10 cellular contexts compared by ENCODE assay signal in the genomic region with DNA sequence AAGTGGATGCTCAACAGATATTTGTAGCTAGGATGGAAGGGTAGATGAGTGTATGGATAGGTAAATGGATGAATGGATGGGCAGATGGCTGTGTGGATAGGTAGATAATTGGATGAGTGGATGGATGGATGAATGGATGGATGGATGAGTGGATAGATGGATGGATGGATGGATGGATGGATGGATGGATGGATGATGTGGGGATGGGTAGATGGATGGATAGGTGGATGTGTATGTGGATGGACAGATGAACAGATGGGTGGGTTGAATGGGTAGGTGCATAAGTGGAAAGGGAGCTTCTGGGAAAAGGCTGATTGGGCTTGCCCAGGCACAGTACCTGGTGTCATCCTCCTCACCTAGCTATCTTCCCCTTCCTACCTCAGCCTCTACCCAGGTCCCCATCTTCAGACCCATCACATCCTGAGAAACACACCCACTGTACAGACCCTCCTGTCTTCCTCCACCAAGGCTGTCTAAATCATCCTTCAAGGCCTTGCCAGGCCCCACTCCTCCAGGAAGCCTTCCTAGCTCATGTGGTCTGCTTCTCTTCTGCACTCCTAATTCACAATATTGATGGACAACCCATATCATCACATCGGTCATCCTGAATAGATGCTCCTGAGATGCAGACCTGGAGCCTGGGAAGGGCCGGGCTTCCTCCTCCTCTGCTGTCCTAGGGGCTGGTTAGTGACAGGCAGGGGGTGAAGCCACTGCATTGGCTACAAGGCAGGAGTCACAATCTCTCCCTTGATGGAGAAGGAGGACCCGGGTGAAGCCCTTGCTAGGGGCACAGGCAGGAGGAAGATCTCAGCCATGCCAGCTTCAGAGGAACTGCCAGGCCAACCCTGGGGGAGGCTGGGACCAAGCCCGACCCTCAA. TPM values are rescaled to one million over a fixed set of nuclear protein-coding genes. Genes with fewer than 3 reads are reported as not detected.
DNase-seq lines count a peak whose midpoint lies in the region; ATAC-seq and TF ChIP-seq lines count a peak whose summit lies in the region.
"Had no signal": no experiment of that assay in that cellular context is flagged by ENCODE, and none has a peak within 500 bp of the region (broad histone marks: within the 10 kb centered on the region; RNA-seq: fewer than 3 reads in every experiment).

No MANE protein-coding gene starts in this region.

- H3K9me3 Mint-ChIP-seq in natural killer cell: peaks cover 2 to 8% of the 10 kb centered on the region in 2 donors
- peaks cover 2 to 11% (median 3%) of the 10 kb centered on the region in 5 donors for H3K9me3 Mint-ChIP-seq in CD8-positive, alpha-beta memory T cell

- no peaks in the 10 kb centered on the region for H3K79me2 ChIP-seq in trophoblast cell (ENCODE audit: control insufficient read depth, insufficient read depth, low read length, poor library complexity)

- peaks cover 14% of the 10 kb centered on the region for H3K79me1 ChIP-seq in trophoblast cell (ENCODE audit: low read length)

- H3K27me3 Mint-ChIP-seq in natural killer cell (ENCODE audit: low read depth in 2 of 2): peaks cover 0 to 3% of the 10 kb centered on the region in 2 donors
- H3K27me3 Mint-ChIP-seq in CD8-positive, alpha-beta memory T cell: peaks cover 0 to 4% of the 10 kb centered on the region in 2 donors

- CTCF ChIA-PET in CD8-positive, alpha-beta memory T cell (lab: Charles Lee): interaction anchor here (1.4 kb wide), 1 partner anchor 87 kb away, joined by 3 read pairs; no protein-coding TSS in a partner anchor

- peaks cover 25 to 26% of the 10 kb centered on the region in 2 donors for H3K4me1 Mint-ChIP-seq in natural killer cell
- H3K4me1 Mint-ChIP-seq in CD8-positive, alpha-beta memory T cell: peaks cover 9 to 20% (median 13%) of the 10 kb centered on the region in 3 donors

- intact Hi-C loops in heart right ventricle (cut with DNase I) (no loop called here), Right ventricle myocardium superior (cut with DNase I) (no loop called here), natural killer cell (cut with micrococcal nuclease) (no loop called here)

- H3K9ac ChIP-seq in trophoblast cell (ENCODE audit: low read length): no peak overlapping the region

- no peak overlapping the region for H2AFZ ChIP-seq in trophoblast cell (ENCODE audit: insufficient read depth, low read length, poor library complexity)

- peaks cover 0 to 23% (median 4%) of the 10 kb centered on the region in 11 donors for H3K9me3 ChIP-seq in heart right ventricle
- peaks cover 0 to 7% (median 0%) of the 10 kb centered on the region in 3 donors for H3K9me3 ChIP-seq in gastroesophageal sphincter
- H3K9me3 ChIP-seq in trophoblast cell (ENCODE audit: insufficient read depth, low read depth, low read length): peaks cover 3% of the 10 kb centered on the region
- H3K9me3 ChIP-seq in CD8-positive, alpha-beta memory T cell (ENCODE audit: low read length): no peaks in the 10 kb centered on the region

- H4K8ac ChIP-seq in trophoblast cell (ENCODE audit: low read depth, low read length): no peak overlapping the region

- H3K27me3 ChIP-seq in heart right ventricle: no peaks in the 10 kb centered on the region
- no peaks in the 10 kb centered on the region for H3K27me3 ChIP-seq in gastroesophageal sphincter
- no peaks in the 10 kb centered on the region for H3K27me3 ChIP-seq in trophoblast cell (ENCODE audit: insufficient read depth, low read length)
- H3K27me3 ChIP-seq in CD8-positive, alpha-beta memory T cell (ENCODE audit: insufficient read depth, low read length, poor library complexity, severe bottlenecking): no peaks in the 10 kb centered on the region

- no peak overlapping the region for H2AK5ac ChIP-seq in trophoblast cell (ENCODE audit: low read length)

- peaks cover 15 to 55% (median 27%) of the 10 kb centered on the region in 9 donors for H3K4me1 ChIP-seq in heart right ventricle
- H3K4me1 ChIP-seq in gastroesophageal sphincter: peaks cover 0 to 27% (median 16%) of the 10 kb centered on the region in 3 donors
- H3K4me1 ChIP-seq in trophoblast cell (ENCODE audit: control insufficient read depth in 1 of 2, insufficient read depth in 2 of 2, low read length in 2 of 2): peaks cover 16 to 20% of the 10 kb centered on the region in 2 experiments
- no peaks in the 10 kb centered on the region for H3K4me1 ChIP-seq in CD8-positive, alpha-beta memory T cell (ENCODE audit: insufficient read depth, low read length)

- H4K12ac ChIP-seq in trophoblast cell (ENCODE audit: low read depth, low read length): no peak overlapping the region

- H2BK12ac ChIP-seq in trophoblast cell (ENCODE audit: low read length): no peak overlapping the region

- POLR2A ChIA-PET in CD8-positive, alpha-beta memory T cell (lab: Charles Lee): interaction anchor here (0.5 kb wide), 1 partner anchor 116 kb away, joined by 3 read pairs; no protein-coding TSS in a partner anchor

- no peaks in the 10 kb centered on the region for H3K36me3 Mint-ChIP-seq in natural killer cell
- H3K36me3 Mint-ChIP-seq in CD8-positive, alpha-beta memory T cell: peaks cover 0 to 8% (median 0%) of the 10 kb centered on the region in 3 donors

- H3K4ac ChIP-seq in trophoblast cell (ENCODE audit: low read depth, low read length): no peak overlapping the region

- no peak for TF ChIP-seq EP300 in gastroesophageal sphincter (IDR thresholded peaks at IDR 0.05)

- no peaks in the 10 kb centered on the region for H3K36me3 ChIP-seq in heart right ventricle
- no peaks in the 10 kb centered on the region for H3K36me3 ChIP-seq in gastroesophageal sphincter
- H3K36me3 ChIP-seq in trophoblast cell (ENCODE audit: control insufficient read depth in 1 of 2, insufficient read depth in 2 of 2, low read length in 2 of 2): no peaks in the 10 kb centered on the region
- H3K36me3 ChIP-seq in CD8-positive, alpha-beta memory T cell (ENCODE audit: insufficient read depth, low read length): no peaks in the 10 kb centered on the region

- ATAC-seq in heart right ventricle (peak in 2 of 8 donors; percentile 1 to 9), Right ventricle myocardium superior (ENCODE audit: poor library complexity) (no peak), gastroesophageal sphincter (no peak), natural killer cell (no peak), HG02970 (IDR thresholded peaks at IDR 0.05; ENCODE audit: low FRiP score, unreplicated experiment) (no peak), HG03565 (IDR thresholded peaks at IDR 0.05; ENCODE audit: unreplicated experiment) (no peak)

- H2BK5ac ChIP-seq in trophoblast cell (ENCODE audit: low read depth, low read length, poor library complexity): no peak overlapping the region

- WGBS in heart right ventricle, 2 donors: 49% methylated on average over 4 of the region's 4 CpGs
- WGBS in gastroesophageal sphincter (ENCODE audit: low coverage in 1 of 2), 2 donors: 88% methylated on average over 1 of the region's 4 CpGs; no CpG with 5 or more reads in 1 of the 2 donors
- WGBS in trophoblast cell (ENCODE audit: extremely low coverage, insufficient coverage, insufficient read length): no CpG with 5 or more reads among the region's 4 CpGs

- peak overlapping the region; percentile 41 for H4K91ac ChIP-seq in trophoblast cell (ENCODE audit: low read depth, low read length)

- TF ChIP-seq POLR2A in gastroesophageal sphincter (IDR thresholded peaks at IDR 0.05): no peak

- H3K18ac ChIP-seq in trophoblast cell (ENCODE audit: low read length): no peak overlapping the region

- H3K23ac ChIP-seq in trophoblast cell (ENCODE audit: low read length): no peak overlapping the region

- H3K4me3 ChIP-seq in heart right ventricle (no peak overlapping the region), gastroesophageal sphincter (no peak overlapping the region), trophoblast cell (ENCODE audit: low read depth, low read length) (no peak overlapping the region)
- no peak overlapping the region for H3K4me3 ChIP-seq in CD8-positive, alpha-beta memory T cell (ENCODE audit: low read length)

- H3K14ac ChIP-seq in trophoblast cell (ENCODE audit: low read length): peak overlapping the region; percentile 18

- H3K27ac Mint-ChIP-seq in natural killer cell: no peak overlapping the region
- peak overlapping the region in 1 of 8 donors; percentile 78 for H3K27ac Mint-ChIP-seq in CD8-positive, alpha-beta memory T cell

- H3K4me2 ChIP-seq in trophoblast cell (ENCODE audit: low read length): no peak overlapping the region

- peak overlapping the region; percentile 20 for H2BK120ac ChIP-seq in trophoblast cell (ENCODE audit: insufficient read depth, low read length, poor library complexity)

- DNase-seq in heart right ventricle (no peak), Right ventricle myocardium superior (no peak), trophoblast cell (no peak), natural killer cell (no peak)
- no peak for DNase-seq in CD8-positive, alpha-beta memory T cell
- DNase-seq: H7, retina had no signal

- peak overlapping the region in 8 of 10 donors; percentile 51 to 84 (median 76) for H3K27ac ChIP-seq in heart right ventricle
- H3K27ac ChIP-seq in gastroesophageal sphincter: peak overlapping the region in 3 of 4 donors; percentile 63 to 81 (median 79)
- no peak overlapping the region for H3K27ac ChIP-seq in trophoblast cell (ENCODE audit: low read depth, low read length)
- no peak overlapping the region for H3K27ac ChIP-seq in CD8-positive, alpha-beta memory T cell (ENCODE audit: low read depth, low read length)

- no peak overlapping the region for H3K4me3 Mint-ChIP-seq in natural killer cell
- H3K4me3 Mint-ChIP-seq in CD8-positive, alpha-beta memory T cell: no peak overlapping the region

- TF ChIP-seq CTCF in heart right ventricle (IDR thresholded peaks at IDR 0.05) (no peak), gastroesophageal sphincter (IDR thresholded peaks at IDR 0.05) (no peak), natural killer cell (IDR thresholded peaks at IDR 0.05) (no peak)

RNA-seq across cellular contexts. Expression of a gene that starts 49.4 kb away (rescaled TPM):
- total RNA-seq in heart right ventricle (10 to 100 TPM; 15.4 to 28.6 (median 19.9) TPM), Right ventricle myocardium superior (14.0 TPM), gastroesophageal sphincter (10 to 100 TPM; 41.2 to 76.0 (median 55.2) TPM), natural killer cell (100 to 1,000 TPM; 127 to 204 (median 182) TPM)
- 10 to 100 TPM in 1 of 2 donors, 1 to 10 TPM in 1; 6.7 to 18.7 TPM for polyA plus RNA-seq in heart right ventricle
- polyA plus RNA-seq in trophoblast cell (2013): 108 and 116 TPM in 2 replicates
- total RNA-seq in CD8-positive, alpha-beta memory T cell: 10 to 100 TPM; 23.3 TPM
- polyA plus RNA-seq in CD8-positive, alpha-beta memory T cell: 7.0 TPM

Comparison
In these comparisons a context has a peak if more than half of its experiments do, and no peak if none do; other contexts are left out.
1. H3K27ac ChIP-seq: peak in heart right ventricle (8 of 10) and gastroesophageal sphincter (3 of 4); none in trophoblast cell (single experiment) and CD8-positive, alpha-beta memory T cell (single experiment).